In the genomic region with DNA sequence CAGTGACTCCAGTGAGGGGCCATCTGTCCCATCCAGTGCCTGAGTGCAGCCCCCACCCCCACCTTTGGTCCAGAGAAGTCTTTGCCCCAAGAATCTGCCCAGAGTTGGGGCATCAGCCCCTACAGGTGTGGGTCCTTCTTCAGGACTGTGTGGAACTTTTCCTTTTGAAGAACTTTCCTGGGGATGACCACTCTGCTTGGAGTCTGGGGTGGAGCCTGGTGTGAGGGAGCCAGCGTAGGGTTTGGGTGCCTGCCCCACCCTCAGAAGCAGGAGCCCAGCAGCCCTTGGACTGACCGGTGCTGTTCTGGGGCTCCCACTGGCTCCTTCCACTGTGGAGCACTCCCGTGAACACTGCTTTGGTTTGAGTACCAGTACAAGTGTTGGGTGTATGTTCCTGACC, we compare ENCODE assay signal across 1 cellular context.
TF ChIP-seq lines count a peak whose summit lies in the region.

No MANE protein-coding gene starts in this region.

TF ChIP-seq in HEK293, 187 proteins besides CTCF, POLR2A, EP300 and RAD21 (continued from another document):
- TF ChIP-seq, protein P1, sequence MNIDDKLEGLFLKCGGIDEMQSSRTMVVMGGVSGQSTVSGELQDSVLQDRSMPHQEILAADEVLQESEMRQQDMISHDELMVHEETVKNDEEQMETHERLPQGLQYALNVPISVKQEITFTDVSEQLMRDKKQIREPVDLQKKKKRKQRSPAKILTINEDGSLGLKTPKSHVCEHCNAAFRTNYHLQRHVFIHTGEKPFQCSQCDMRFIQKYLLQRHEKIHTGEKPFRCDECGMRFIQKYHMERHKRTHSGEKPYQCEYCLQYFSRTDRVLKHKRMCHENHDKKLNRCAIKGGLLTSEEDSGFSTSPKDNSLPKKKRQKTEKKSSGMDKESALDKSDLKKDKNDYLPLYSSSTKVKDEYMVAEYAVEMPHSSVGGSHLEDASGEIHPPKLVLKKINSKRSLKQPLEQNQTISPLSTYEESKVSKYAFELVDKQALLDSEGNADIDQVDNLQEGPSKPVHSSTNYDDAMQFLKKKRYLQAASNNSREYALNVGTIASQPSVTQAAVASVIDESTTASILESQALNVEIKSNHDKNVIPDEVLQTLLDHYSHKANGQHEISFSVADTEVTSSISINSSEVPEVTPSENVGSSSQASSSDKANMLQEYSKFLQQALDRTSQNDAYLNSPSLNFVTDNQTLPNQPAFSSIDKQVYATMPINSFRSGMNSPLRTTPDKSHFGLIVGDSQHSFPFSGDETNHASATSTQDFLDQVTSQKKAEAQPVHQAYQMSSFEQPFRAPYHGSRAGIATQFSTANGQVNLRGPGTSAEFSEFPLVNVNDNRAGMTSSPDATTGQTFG (tag by site-specific recombination; IDR thresholded peaks at IDR 0.05; ENCODE audit: borderline replicate concordance), result no peak
- no peak for TF ChIP-seq ZNF174 (tag by site-specific recombination; IDR thresholded peaks at IDR 0.05)
- TF ChIP-seq ZNF600 (tag by site-specific recombination; IDR thresholded peaks at IDR 0.05), result no peak
- no peak for TF ChIP-seq TRIM28 (IDR thresholded peaks at IDR 0.05; ENCODE audit: borderline replicate concordance, low read length)
- TF ChIP-seq SP3 (tag by site-specific recombination; IDR thresholded peaks at IDR 0.05), result no peak
- TF ChIP-seq, protein P2, sequence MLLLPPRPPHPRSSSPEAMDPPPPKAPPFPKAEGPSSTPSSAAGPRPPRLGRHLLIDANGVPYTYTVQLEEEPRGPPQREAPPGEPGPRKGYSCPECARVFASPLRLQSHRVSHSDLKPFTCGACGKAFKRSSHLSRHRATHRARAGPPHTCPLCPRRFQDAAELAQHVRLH (tag by site-specific recombination; IDR thresholded peaks at IDR 0.05), result no peak
